ENCODE assay signal across 10 cellular contexts in genomic region chr1:103744449-103744848, GRCh38. TPM values are rescaled to one million over a fixed set of nuclear protein-coding genes. Genes with fewer than 3 reads are reported as not detected.
"Had no signal": no experiment of that assay in that cellular context is flagged by ENCODE, and none has a peak within 500 bp of the region (broad histone marks: within the 10 kb centered on the region; RNA-seq: fewer than 3 reads in every experiment).

No MANE protein-coding gene starts in this region.

RNA-seq across cellular contexts. Expression of gene AMY1C, which starts 5.2 kb away (rescaled TPM):
- total RNA-seq: OCI-LY7, PC-3, PC-9, Peyer's patch, Right ventricle myocardium inferior, Right ventricle myocardium superior, RPMI7951, SJCRH30, SJSA1, SK-MEL-5 had no signal

RNA-seq across cellular contexts. Expression of gene AMY1B, which starts 48.4 kb away (rescaled TPM):
- total RNA-seq: OCI-LY7, PC-3, PC-9, Peyer's patch, Right ventricle myocardium inferior, Right ventricle myocardium superior, RPMI7951, SJCRH30, SJSA1, SK-MEL-5 had no signal
